ENCODE assay signal across 13 cellular contexts in genomic region chr13:94249512-94249911, GRCh38.
DNase-seq lines count a peak whose midpoint lies in the region; ATAC-seq and TF ChIP-seq lines count a peak whose summit lies in the region.
"Had no signal": no experiment of that assay in that cellular context is flagged by ENCODE, and none has a peak within 500 bp of the region (broad histone marks: within the 10 kb centered on the region; RNA-seq: fewer than 3 reads in every experiment).

No MANE protein-coding gene starts in this region.

- H2AK5ac ChIP-seq in mesenchymal stem cell (ENCODE audit: low read length, severe bottlenecking), result no peak overlapping the region

- peaks cover 20% of the 10 kb centered on the region for H3K9me3 ChIP-seq in mesenchymal stem cell (ENCODE audit: control insufficient read depth, low read length)

- H3K79me1 ChIP-seq in mesenchymal stem cell (replicated peaks; ENCODE audit: low read length, poor library complexity, severe bottlenecking), result peaks cover 1% of the 10 kb centered on the region

- peak; percentile 9 for DNase-seq in COR-L47 (lab: John Stamatoyannopoulos, UW)
- peak; percentile 90 for DNase-seq in LHCN-M2 (ENCODE audit: low read depth)
- DNase-seq in brain microvascular endothelial cell, result peak; percentile 92
- peak; percentile 69 for DNase-seq in mesenchymal stem cell
- DNase-seq in nephron progenitor cell, result no peak
- DNase-seq in HuH-7.5 (ENCODE audit: low spot score), result no peak
- DNase-seq: activated B cell treated with CpG ODN at 0.5 μM for 24 hours; NCI-H2171; stimulated activated CD4-positive, alpha-beta T cell treated with anti-CD3 and anti-CD28 coated beads, Interleukin-15, amount 100 ng/mL, for 24 hours; stimulated activated naive CD4-positive, alpha-beta T cell had no signal

- H3K36me3 ChIP-seq in brain microvascular endothelial cell (replicated peaks), result no peaks in the 10 kb centered on the region
- no peaks in the 10 kb centered on the region for H3K36me3 ChIP-seq in mesenchymal stem cell (ENCODE audit: control insufficient read depth in 1 of 2, insufficient read depth in 2 of 2, low read depth in 1 of 2, low read length in 2 of 2)

- no peak for TF ChIP-seq CTCF in brain microvascular endothelial cell (IDR thresholded peaks at IDR 0.05; ENCODE audit: low read depth, low read length, missing control alignments)
- TF ChIP-seq CTCF in nephron progenitor cell (IDR thresholded peaks at IDR 0.05), result no peak

- H2BK120ac ChIP-seq in mesenchymal stem cell (ENCODE audit: low read depth, low read length), result no peak overlapping the region

- no peak for ATAC-seq in HG02763 (IDR thresholded peaks at IDR 0.05; ENCODE audit: unreplicated experiment)
- ATAC-seq in GM19328 (IDR thresholded peaks at IDR 0.05; ENCODE audit: unreplicated experiment), result no peak

- no peak overlapping the region for H4K8ac ChIP-seq in mesenchymal stem cell (ENCODE audit: low read length)

- peaks cover 25% of the 10 kb centered on the region for H3K9me3 Mint-ChIP-seq in nephron progenitor cell

- H3K4me3 Mint-ChIP-seq in nephron progenitor cell, result no peak overlapping the region
- H3K4me3 Mint-ChIP-seq: activated B cell treated with CpG ODN at 0.5 μM for 24 hours, IgD-negative memory B cell had no signal

- H3K23ac ChIP-seq in mesenchymal stem cell (ENCODE audit: low read length in 2 of 2), result no peak overlapping the region

- no peaks in the 10 kb centered on the region for H3K4me1 Mint-ChIP-seq in nephron progenitor cell
- H3K4me1 Mint-ChIP-seq: activated B cell treated with CpG ODN at 0.5 μM for 24 hours, IgD-negative memory B cell had no signal

- H3K36me3 Mint-ChIP-seq in nephron progenitor cell (ENCODE audit: low read depth), result peaks cover 13% of the 10 kb centered on the region

- no peak overlapping the region for H3K14ac ChIP-seq in mesenchymal stem cell (ENCODE audit: low read length in 2 of 2)

- H2AFZ ChIP-seq in mesenchymal stem cell (ENCODE audit: low read depth, low read length), result no peak overlapping the region

- WGBS in mesenchymal stem cell, result 0% methylated on average over 1 of the region's 1 CpG

- no peak overlapping the region for H3K18ac ChIP-seq in mesenchymal stem cell (ENCODE audit: low read depth in 1 of 2, low read length in 2 of 2)

- H3K27ac Mint-ChIP-seq in nephron progenitor cell, result no peak overlapping the region
- H3K27ac Mint-ChIP-seq: activated B cell treated with CpG ODN at 0.5 μM for 24 hours, IgD-negative memory B cell had no signal

- H3K9ac ChIP-seq in mesenchymal stem cell (ENCODE audit: low read length), result peak overlapping the region; percentile 19

- no peaks in the 10 kb centered on the region for H3K4me1 ChIP-seq in mesenchymal stem cell (ENCODE audit: control insufficient read depth, insufficient read depth, low read depth, low read length)

- no peak overlapping the region for H3K4ac ChIP-seq in mesenchymal stem cell (ENCODE audit: low read depth in 1 of 2, low read length in 2 of 2)

- no peak overlapping the region for H3K4me2 ChIP-seq in mesenchymal stem cell (ENCODE audit: low read length, poor library complexity, severe bottlenecking)

- H2BK15ac ChIP-seq in mesenchymal stem cell (ENCODE audit: low read depth, poor library complexity, severe bottlenecking), result no peak overlapping the region

- in situ Hi-C loops in brain microvascular endothelial cell (cut with HindIII; ENCODE audit: low pct_ligation_motif_present, low sequenced_read_pairs), result no loop called here

- no peaks in the 10 kb centered on the region for H3K27me3 ChIP-seq in brain microvascular endothelial cell (replicated peaks)
- no peaks in the 10 kb centered on the region for H3K27me3 ChIP-seq in mesenchymal stem cell (ENCODE audit: control insufficient read depth in 1 of 2, insufficient read depth in 1 of 2, low read length in 2 of 2)

- H3K4me3 ChIP-seq in brain microvascular endothelial cell (ENCODE audit: low read depth, low read length) (no peak overlapping the region), mesenchymal stem cell (ENCODE audit: insufficient read depth in 1 of 2, low read depth in 1 of 2, low read length in 2 of 2) (no peak overlapping the region)

- no peak overlapping the region for H2BK5ac ChIP-seq in mesenchymal stem cell (ENCODE audit: low read depth, low read length, poor library complexity, severe bottlenecking)

- H2BK12ac ChIP-seq in mesenchymal stem cell (ENCODE audit: low read length in 2 of 2), result no peak overlapping the region

- H4K91ac ChIP-seq in mesenchymal stem cell (ENCODE audit: low read length), result no peak overlapping the region

- peak overlapping the region; percentile 38 for H3K27ac ChIP-seq in brain microvascular endothelial cell
- H3K27ac ChIP-seq in mesenchymal stem cell (ENCODE audit: low read length, poor library complexity, severe bottlenecking), result no peak overlapping the region

- H3K27me3 Mint-ChIP-seq in nephron progenitor cell (ENCODE audit: low read depth, poor library complexity), result peaks cover 3% of the 10 kb centered on the region
- H3K27me3 Mint-ChIP-seq: activated B cell treated with CpG ODN at 0.5 μM for 24 hours, IgD-negative memory B cell had no signal

Comparison
In these comparisons a context has a peak if more than half of its experiments do, and no peak if none do; other contexts are left out.
1. DNase-seq: peak in COR-L47 (single experiment), LHCN-M2 (single experiment), brain microvascular endothelial cell (single experiment) and mesenchymal stem cell (single experiment); none in nephron progenitor cell (single experiment) and HuH-7.5 (single experiment).